Comparison of ENCODE assay signal across 21 cellular contexts in genomic region chr6:44472250-44472945, GRCh38.
DNase-seq lines count a peak whose midpoint lies in the region; ATAC-seq and TF ChIP-seq lines count a peak whose summit lies in the region.
"Had no signal": no experiment of that assay in that cellular context is flagged by ENCODE, and none has a peak within 500 bp of the region (broad histone marks: within the 10 kb centered on the region; RNA-seq: fewer than 3 reads in every experiment).

No MANE protein-coding gene starts in this region.

- H3K27ac ChIP-seq in mammary epithelial cell (ENCODE audit: insufficient read depth, low read depth, low read length) (no peak overlapping the region), neuronal stem cell (replicated peaks; ENCODE audit: low read length) (peak overlapping the region; percentile 58)
- no peak overlapping the region for H3K27ac ChIP-seq in CD8-positive, alpha-beta T cell (ENCODE audit: low read depth, low read length)
- H3K27ac ChIP-seq: HL-60, RWPE1 had no signal

- no peak overlapping the region for H3K4ac ChIP-seq in neuronal stem cell (ENCODE audit: low read length)

- TF ChIP-seq CTCF in mammary epithelial cell (conservative IDR thresholded peaks at IDR 0.05 in 1 of 2, IDR thresholded peaks at IDR 0.05 in 1 of 2; ENCODE audit: extremely low read depth in 1 of 2, insufficient read depth in 1 of 2, low read depth in 1 of 2, low read length in 2 of 2): no peak
- TF ChIP-seq CTCF in MCF 10A (IDR thresholded peaks at IDR 0.05; ENCODE audit: unreplicated experiment): no peak
- no peak for TF ChIP-seq CTCF in WTC11 (IDR thresholded peaks at IDR 0.05)
- TF ChIP-seq CTCF in CD14-positive monocyte (IDR thresholded peaks at IDR 0.05): no peak
- TF ChIP-seq CTCF in CD8-positive, alpha-beta T cell (IDR thresholded peaks at IDR 0.05): no peak

- 51% methylated on average over 13 of the region's 13 CpGs for WGBS in mammary epithelial cell (ENCODE audit: low coverage, missing lambda C conversion rate)
- no CpG with 5 or more reads among the region's 13 CpGs for WGBS in neuronal stem cell (ENCODE audit: extremely low coverage in 2 of 2, insufficient read length in 2 of 2, insufficient replicate concordance in 1 of 2), 2 donors

- H3K18ac ChIP-seq in neuronal stem cell (ENCODE audit: low read length): peak overlapping the region; percentile 80

- in situ Hi-C loops in mammary epithelial cell (cut with MboI; ENCODE audit: low sequenced_read_pairs in 2 of 2): loop anchor here in 1 of 2 donors (10.0 kb wide), 1 partner anchor 952 kb away; no protein-coding TSS in a partner anchor

- no peak overlapping the region for H2AK5ac ChIP-seq in neuronal stem cell (ENCODE audit: low read depth, low read length)

- no peak overlapping the region for H3K23ac ChIP-seq in neuronal stem cell (ENCODE audit: low read depth, low read length, poor library complexity)

- H3K79me2 ChIP-seq in mammary epithelial cell (ENCODE audit: insufficient read depth, low read length): no peaks in the 10 kb centered on the region

- H2BK5ac ChIP-seq in neuronal stem cell (ENCODE audit: low read length): no peak overlapping the region

- dilution Hi-C loops in mammary epithelial cell (cut with HindIII; ENCODE audit: low sequenced_read_pairs): no loop called here

- H3K4me1 ChIP-seq in mammary epithelial cell (ENCODE audit: insufficient read depth, low read length) (peaks cover 15% of the 10 kb centered on the region), neuronal stem cell (ENCODE audit: control insufficient read depth in 2 of 2, insufficient read depth in 1 of 2, low read depth in 1 of 2, low read length in 2 of 2) (peaks cover 16 to 22% of the 10 kb centered on the region in 2 donors)
- H3K4me1 ChIP-seq in CD8-positive, alpha-beta T cell (ENCODE audit: insufficient read depth, low read length): peaks cover 9% of the 10 kb centered on the region

- no peaks in the 10 kb centered on the region for H3K79me1 ChIP-seq in neuronal stem cell (ENCODE audit: low read depth, low read length)

- H4K20me1 ChIP-seq in mammary epithelial cell (ENCODE audit: insufficient read depth, low read length): no peaks in the 10 kb centered on the region

- peak overlapping the region; percentile 28 for H2AFZ ChIP-seq in mammary epithelial cell (ENCODE audit: low read depth, low read length)
- peak overlapping the region; percentile 62 for H2AFZ ChIP-seq in neuronal stem cell (ENCODE audit: low read length)

- H3K36me3 ChIP-seq in mammary epithelial cell (ENCODE audit: insufficient read depth, low read length) (no peaks in the 10 kb centered on the region), neuronal stem cell (replicated peaks in 1 of 2; ENCODE audit: control insufficient read depth in 2 of 2, insufficient read depth in 2 of 2, low read length in 2 of 2) (no peaks in the 10 kb centered on the region)
- no peaks in the 10 kb centered on the region for H3K36me3 ChIP-seq in CD8-positive, alpha-beta T cell (ENCODE audit: insufficient read depth, low read length)

- H3K14ac ChIP-seq in neuronal stem cell (ENCODE audit: low read length): no peak overlapping the region

- H3K9ac ChIP-seq in mammary epithelial cell (ENCODE audit: insufficient read depth, low read length) (no peak overlapping the region), neuronal stem cell (ENCODE audit: low read depth, low read length, poor library complexity) (no peak overlapping the region)

- no peak overlapping the region for H2BK15ac ChIP-seq in neuronal stem cell (ENCODE audit: low read length)

- no peak overlapping the region for H4K91ac ChIP-seq in neuronal stem cell (ENCODE audit: low read depth, low read length, poor library complexity)

- H2BK12ac ChIP-seq in neuronal stem cell (ENCODE audit: low read length): no peak overlapping the region

- intact Hi-C loops in mammary epithelial cell (cut with micrococcal nuclease): no loop called here
- intact Hi-C loops in MCF 10A (cut with micrococcal nuclease): no loop called here
- intact Hi-C loops in CD14-positive monocyte (cut with micrococcal nuclease): loop anchor here in 1 of 2 donors (10.0 kb wide), 4 partner anchors 122 to 1242 kb away; no protein-coding TSS in a partner anchor
- intact Hi-C loops in CD8-positive, alpha-beta T cell (cut with DNase I, micrococcal nuclease): loop anchor here (10.0 kb wide), 2 partner anchors 182 to 1942 kb away; no protein-coding TSS in a partner anchor

- BruUV-seq in mammary epithelial cell (replicated peaks; lab: Mats Ljungman, UMichigan) (no TSS peak), MCF 10A (replicated peaks; lab: Mats Ljungman, UMichigan) (no TSS peak)

- no peak overlapping the region for H4K8ac ChIP-seq in neuronal stem cell (ENCODE audit: low read depth, low read length)

- CTCF ChIA-PET in mammary epithelial cell (lab: Charles Lee; ENCODE audit: low non-redundant PET) (no interaction called here), MCF 10A (lab: Yijun Ruan, JAX) (interaction anchor here (0.6 to 1.2 kb wide), 2 partner anchors 41 to 1450 kb away, joined by 3 read pairs; no protein-coding TSS in a partner anchor), WTC11 (lab: Charles Lee) (interaction anchor here (1.0 to 4.4 kb wide), 2 partner anchors 121 to 158 kb away, joined by 3 to 186 read pairs; no protein-coding TSS in a partner anchor)
- CTCF ChIA-PET in CD8-positive, alpha-beta T cell (lab: Charles Lee): interaction anchor here (1.1 kb wide), 1 partner anchor 1450 kb away, joined by 3 read pairs; no protein-coding TSS in a partner anchor

- H3K4me1 Mint-ChIP-seq in MCF 10A (ENCODE audit: insufficient read depth, unreplicated experiment) (no peaks in the 10 kb centered on the region), WTC11 (peaks cover 39% of the 10 kb centered on the region), CD14-positive monocyte (peaks cover 8% of the 10 kb centered on the region)
- H3K4me1 Mint-ChIP-seq in CD8-positive, alpha-beta T cell (ENCODE audit: low read depth): peaks cover 2% of the 10 kb centered on the region

- H3K27ac Mint-ChIP-seq in MCF 10A (ENCODE audit: low read depth, unreplicated experiment): no peak overlapping the region
- H3K27ac Mint-ChIP-seq in WTC11: no peak overlapping the region; the same call in 1 of the 2 replicates
- H3K27ac Mint-ChIP-seq in CD14-positive monocyte: no peak overlapping the region
- no peak overlapping the region for H3K27ac Mint-ChIP-seq in CD8-positive, alpha-beta T cell
- H3K27ac Mint-ChIP-seq: CD8-positive, alpha-beta memory T cell had no signal

- H3K4me3 Mint-ChIP-seq in MCF 10A (ENCODE audit: unreplicated experiment): no peak overlapping the region
- H3K4me3 Mint-ChIP-seq in WTC11: no peak overlapping the region
- no peak overlapping the region for H3K4me3 Mint-ChIP-seq in CD14-positive monocyte
- no peak overlapping the region for H3K4me3 Mint-ChIP-seq in CD8-positive, alpha-beta T cell
- H3K4me3 Mint-ChIP-seq: CD8-positive, alpha-beta memory T cell had no signal

- H3K9me3 Mint-ChIP-seq in MCF 10A (ENCODE audit: unreplicated experiment) (no peaks in the 10 kb centered on the region), WTC11 (no peaks in the 10 kb centered on the region), CD14-positive monocyte (no peaks in the 10 kb centered on the region)
- H3K9me3 Mint-ChIP-seq in CD8-positive, alpha-beta T cell: no peaks in the 10 kb centered on the region
- H3K9me3 Mint-ChIP-seq: CD8-positive, alpha-beta memory T cell had no signal

- no peak for TF ChIP-seq POLR2A in erythroblast (IDR thresholded peaks at IDR 0.05; ENCODE audit: low read length)

- H3K4me2 ChIP-seq in mammary epithelial cell (ENCODE audit: insufficient read depth, low read depth, low read length) (no peak overlapping the region), neuronal stem cell (ENCODE audit: insufficient read depth, low read length, poor library complexity, severe bottlenecking) (peak overlapping the region; percentile 19)

- no peak for DNase-seq in mammary epithelial cell
- DNase-seq in MCF 10A (ENCODE audit: unreplicated experiment): no peak
- DNase-seq in WTC11 (ENCODE audit: low spot score): no peak
- peak; percentile 71 to 90 for DNase-seq in erythroblast (lab: John Stamatoyannopoulos, UW)
- DNase-seq in neuronal stem cell (ENCODE audit: low spot score): no peak
- no peak for DNase-seq in activated CD4-positive, alpha-beta T cell treated with anti-CD3 and anti-CD28 coated beads, Interleukin-2, amount 50 U/mL, for 4 hours
- no peak for DNase-seq in CD14-positive monocyte (ENCODE audit: low spot score)
- DNase-seq in CD8-positive, alpha-beta T cell: no peak
- DNase-seq: 8988T; CD8-positive, alpha-beta memory T cell; DMS79; HCEC 1CT; KG1; NCI-H1436; NCI-H2029 treated with DMSO at 0.1 percent for 48 hours; NCI-H2171 treated with DMSO at 0.1 percent for 48 hours; NCI-H446 treated with DMSO at 0.1 percent for 48 hours; NCI-H748 treated with DMSO at 0.1 percent for 48 hours; PC-3 had no signal

- no peak overlapping the region for H3K4me3 ChIP-seq in mammary epithelial cell (replicated peaks in 1 of 3; ENCODE audit: insufficient read depth in 1 of 3, low read depth in 2 of 3, low read length in 3 of 3)
- H3K4me3 ChIP-seq in neuronal stem cell (ENCODE audit: low read length in 2 of 2): no peak overlapping the region
- H3K4me3 ChIP-seq in CD8-positive, alpha-beta T cell (ENCODE audit: low read depth, low read length): no peak overlapping the region

- ATAC-seq in WTC11: peak; percentile 12
- no peak for ATAC-seq in CD8-positive, alpha-beta T cell
- ATAC-seq: PC-3 had no signal

- no peaks in the 10 kb centered on the region for H3K36me3 Mint-ChIP-seq in MCF 10A (ENCODE audit: insufficient read depth, unreplicated experiment)
- no peaks in the 10 kb centered on the region for H3K36me3 Mint-ChIP-seq in WTC11
- H3K36me3 Mint-ChIP-seq in CD14-positive monocyte: no peaks in the 10 kb centered on the region
- H3K36me3 Mint-ChIP-seq in CD8-positive, alpha-beta T cell: no peaks in the 10 kb centered on the region
- H3K36me3 Mint-ChIP-seq: CD8-positive, alpha-beta memory T cell had no signal

- H2BK120ac ChIP-seq in neuronal stem cell (ENCODE audit: low read depth, low read length): no peak overlapping the region

- H3K27me3 Mint-ChIP-seq in MCF 10A (ENCODE audit: insufficient read depth, unreplicated experiment) (no peaks in the 10 kb centered on the region), WTC11 (ENCODE audit: low read depth) (peaks cover 2% of the 10 kb centered on the region; the same call in 1 of the 2 replicates), CD14-positive monocyte (ENCODE audit: low read depth in 3 of 3) (peaks cover 3 to 9% (median 4%) of the 10 kb centered on the region in 3 donors)
- peaks cover 2% of the 10 kb centered on the region for H3K27me3 Mint-ChIP-seq in CD8-positive, alpha-beta T cell (ENCODE audit: low read depth)

- no peaks in the 10 kb centered on the region for H3K9me3 ChIP-seq in mammary epithelial cell (replicated peaks; ENCODE audit: insufficient read depth, low read length)
- no peaks in the 10 kb centered on the region for H3K9me3 ChIP-seq in neuronal stem cell (replicated peaks in 1 of 2; ENCODE audit: control insufficient read depth in 2 of 2, insufficient read depth in 1 of 2, low read depth in 1 of 2, low read length in 2 of 2)
- H3K9me3 ChIP-seq in CD8-positive, alpha-beta T cell (ENCODE audit: low read length): no peaks in the 10 kb centered on the region

- POLR2A ChIA-PET in MCF 10A (lab: Yijun Ruan, JAX) (no interaction called here), WTC11 (lab: Charles Lee) (no interaction called here)
- POLR2A ChIA-PET in CD8-positive, alpha-beta T cell (lab: Charles Lee): no interaction called here

- H3K27me3 ChIP-seq in mammary epithelial cell (ENCODE audit: insufficient read depth, low read length) (no peaks in the 10 kb centered on the region), neuronal stem cell (ENCODE audit: control insufficient read depth in 3 of 3, insufficient read depth in 3 of 3, low read depth in 1 of 3, low read length in 3 of 3) (no peaks in the 10 kb centered on the region)
- no peaks in the 10 kb centered on the region for H3K27me3 ChIP-seq in CD8-positive, alpha-beta T cell (ENCODE audit: insufficient read depth, low read length)

Comparison
In these comparisons a context has a peak if more than half of its experiments do, and no peak if none do; other contexts are left out.
1. DNase-seq: peak in erythroblast (2 of 2); none in mammary epithelial cell (single experiment), MCF 10A (single experiment), WTC11 (single experiment), neuronal stem cell (single experiment), activated CD4-positive, alpha-beta T cell treated with anti-CD3 and anti-CD28 coated beads, Interleukin-2, amount 50 U/mL, for 4 hours (0 of 2), CD14-positive monocyte (single experiment) and CD8-positive, alpha-beta T cell (0 of 7).
2. intact Hi-C loops: an anchor here in CD8-positive, alpha-beta T cell (10.0 kb wide); none called in mammary epithelial cell and MCF 10A.